Comparison of ENCODE assay signal across 1 cellular context in genomic region chr3:196462680-196463477, GRCh38.
TF ChIP-seq lines count a peak whose summit lies in the region.

No MANE protein-coding gene starts in this region.

TF ChIP-seq in K562, 482 proteins besides CTCF, POLR2A, EP300 and RAD21:
- peak; percentile 34; the same call in 1 of the 2 replicates for TF ChIP-seq ZNF75A (CRISPR knock-in tag; IDR thresholded peaks at IDR 0.05)
